18 cellular contexts compared by ENCODE assay signal in genomic region chr12:28602760-28603638, GRCh38.
DNase-seq lines count a peak whose midpoint lies in the region; FAIRE-seq and TF ChIP-seq lines count a peak whose summit lies in the region.
"Had no signal": no experiment of that assay in that cellular context is flagged by ENCODE, and none has a peak within 500 bp of the region (broad histone marks: within the 10 kb centered on the region; RNA-seq: fewer than 3 reads in every experiment).

No MANE protein-coding gene starts in this region.

- dilution Hi-C loops in endothelial cell of umbilical vein (cut with MboI; ENCODE audit: extremely low pct_ligation_motif_present, low sequenced_read_pairs), result no loop called here

- intact Hi-C loops in endothelial cell of umbilical vein (cut with micrococcal nuclease) (no loop called here), thyroid gland (cut with DNase I) (no loop called here)

- TF ChIP-seq POLR2A in endothelial cell of umbilical vein (IDR thresholded peaks at IDR 0.05; ENCODE audit: low read depth, low read length), result no peak
- no peak for TF ChIP-seq POLR2A in thyroid gland (IDR thresholded peaks at IDR 0.05)

- no TSS peak for BruUV-seq in endothelial cell of umbilical vein (replicated peaks; lab: Mats Ljungman, UMichigan)

- H3K9me1 ChIP-seq in endothelial cell of umbilical vein (replicated peaks; ENCODE audit: control insufficient read depth, extremely low read depth, insufficient read depth, low read length), result no peaks in the 10 kb centered on the region

- H3K9ac ChIP-seq in endothelial cell of umbilical vein (replicated peaks; ENCODE audit: extremely low read depth, insufficient read depth, low read length), result no peak overlapping the region

- DNase-seq in DMS79 (lab: John Stamatoyannopoulos, UW), result peak; percentile 7
- DNase-seq in OCI-M1 (lab: John Stamatoyannopoulos, UW), result peak; percentile 62
- no peak for DNase-seq in endothelial cell of umbilical vein (ENCODE audit: low read depth, low spot score)
- DNase-seq in renal cortical epithelial cell (ENCODE audit: low read depth), result peak; percentile 38
- no peak for DNase-seq in thyroid gland
- DNase-seq in CD1c-positive myeloid dendritic cell (ENCODE audit: extremely low spot score), result no peak
- no peak for DNase-seq in NAMALWA (ENCODE audit: low spot score)
- DNase-seq: ACHN; CD4-positive, alpha-beta memory T cell; HFFc6; KG1; NCI-H1105; NCI-H1694; NCI-H524; SHP77 treated with DMSO at 0.1 percent for 48 hours had no signal

- H3K27me3 ChIP-seq in endothelial cell of umbilical vein (ENCODE audit: control insufficient read depth in 2 of 2, insufficient read depth in 2 of 2, low read length in 2 of 2), result no peaks in the 10 kb centered on the region
- H3K27me3 ChIP-seq in thyroid gland, result no peaks in the 10 kb centered on the region

- 87 to 89% methylated on average over 9 of the region's 9 CpGs for WGBS in thyroid gland, 2 donors

- H3K79me2 ChIP-seq in endothelial cell of umbilical vein (ENCODE audit: control insufficient read depth, insufficient read depth, low read length), result no peaks in the 10 kb centered on the region

- no peaks in the 10 kb centered on the region for H3K9me3 ChIP-seq in endothelial cell of umbilical vein (replicated peaks; ENCODE audit: control insufficient read depth, insufficient read depth, low read length)
- H3K9me3 ChIP-seq in thyroid gland, result no peaks in the 10 kb centered on the region

- TF ChIP-seq CTCF in endothelial cell of umbilical vein (IDR thresholded peaks at IDR 0.05; ENCODE audit: extremely low read depth in 1 of 2, insufficient read depth in 1 of 2, low read depth in 1 of 2, low read length in 2 of 2), result no peak
- no peak for TF ChIP-seq CTCF in thyroid gland (IDR thresholded peaks at IDR 0.05)

- no peak for FAIRE-seq in endothelial cell of umbilical vein (lab: Jason Lieb, UNC)
- FAIRE-seq: D721Med, GM12892, H54 had no signal

- POLR2A ChIA-PET in endothelial cell of umbilical vein (lab: Charles Lee), result no interaction called here

- H3K27ac ChIP-seq in endothelial cell of umbilical vein (ENCODE audit: insufficient read depth, low read depth, low read length) (no peak overlapping the region), thyroid gland (no peak overlapping the region)

- H3K4me3 ChIP-seq in endothelial cell of umbilical vein (replicated peaks in 1 of 3; ENCODE audit: insufficient read depth in 1 of 3, low read depth in 1 of 3, low read length in 3 of 3) (no peak overlapping the region), thyroid gland (replicated peaks in 1 of 3) (no peak overlapping the region)

- no peaks in the 10 kb centered on the region for H3K36me3 ChIP-seq in endothelial cell of umbilical vein (ENCODE audit: control insufficient read depth in 2 of 2, extremely low read depth in 1 of 2, insufficient read depth in 2 of 2, low read length in 2 of 2)
- no peaks in the 10 kb centered on the region for H3K36me3 ChIP-seq in thyroid gland

- H3K4me1 ChIP-seq in endothelial cell of umbilical vein (ENCODE audit: control insufficient read depth, extremely low read depth, insufficient read depth, low read length) (no peaks in the 10 kb centered on the region), thyroid gland (no peaks in the 10 kb centered on the region)

- CTCF ChIA-PET in endothelial cell of umbilical vein (lab: Charles Lee), result no interaction called here

- H2AFZ ChIP-seq in endothelial cell of umbilical vein (ENCODE audit: low read depth, low read length), result no peak overlapping the region

- no peaks in the 10 kb centered on the region for H4K20me1 ChIP-seq in endothelial cell of umbilical vein (replicated peaks; ENCODE audit: control insufficient read depth, extremely low read depth, insufficient read depth, low read length)

- H3K4me2 ChIP-seq in endothelial cell of umbilical vein (ENCODE audit: insufficient read depth, low read length), result no peak overlapping the region

TF ChIP-seq in endothelial cell of umbilical vein, 7 proteins besides CTCF, POLR2A, EP300 and RAD21:
- TF ChIP-seq GATA2 (IDR thresholded peaks at IDR 0.05; ENCODE audit: insufficient read depth, insufficient read length, low read depth, low read length) (peak; percentile 13), FOS (IDR thresholded peaks at IDR 0.05; ENCODE audit: borderline replicate concordance, insufficient read depth, low read length) (no peak)

Comparison
In these comparisons a context has a peak if more than half of its experiments do, and no peak if none do; other contexts are left out.
1. DNase-seq: peak in DMS79 (single experiment), OCI-M1 (single experiment) and renal cortical epithelial cell (single experiment); none in endothelial cell of umbilical vein (single experiment), thyroid gland (0 of 2), CD1c-positive myeloid dendritic cell (single experiment) and NAMALWA (single experiment).